28 cellular contexts compared by ENCODE assay signal in the genomic region with DNA sequence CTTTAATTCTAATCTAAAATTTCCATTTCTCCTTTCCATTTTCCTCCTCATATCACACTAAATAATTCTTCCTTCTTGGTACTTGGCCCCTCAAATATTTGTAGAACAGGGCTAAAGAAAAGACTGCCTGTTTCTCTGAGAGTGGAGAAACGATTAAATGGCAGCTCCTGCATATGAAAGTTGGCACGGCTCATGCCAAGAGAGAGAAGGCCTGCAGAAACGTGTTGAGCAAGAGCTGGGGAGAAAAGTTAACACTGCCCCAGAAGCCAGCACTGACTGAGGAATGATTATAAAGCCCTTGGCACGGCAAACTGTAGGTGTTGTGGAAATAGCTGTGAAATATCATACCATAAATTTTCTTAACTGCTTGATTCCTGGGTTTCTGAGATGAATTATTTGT. TPM values are rescaled to one million over a fixed set of nuclear protein-coding genes. Genes with fewer than 3 reads are reported as not detected.
DNase-seq lines count a peak whose midpoint lies in the region; ATAC-seq, FAIRE-seq and TF ChIP-seq lines count a peak whose summit lies in the region.
"Had no signal": no experiment of that assay in that cellular context is flagged by ENCODE, and none has a peak within 500 bp of the region (broad histone marks: within the 10 kb centered on the region; RNA-seq: fewer than 3 reads in every experiment).

No MANE protein-coding gene starts in this region.

- ATAC-seq in thoracic aorta (ENCODE audit: insufficient number of reproducible peaks, low FRiP score, low read depth) (no peak), HG03565 (IDR thresholded peaks at IDR 0.05; ENCODE audit: unreplicated experiment) (no peak)
- ATAC-seq: esophagus mucosa; PC-3; stimulated activated naive B cell treated with anti-CD40 and anti-IgM and Interleukin-4, amounts not matched to agents 10 μg/mL and 1 μg/mL and 100 μg/mL, for 72 hours had no signal

- H3K4me3 ChIP-seq in mammary epithelial cell (replicated peaks in 1 of 3; ENCODE audit: insufficient read depth in 1 of 3, low read depth in 2 of 3, low read length in 3 of 3) (no peak overlapping the region), muscle layer of colon (ENCODE audit: low read depth in 1 of 2, low read length in 2 of 2) (no peak overlapping the region), thoracic aorta (peak overlapping the region; percentile 37), smooth muscle cell (no peak overlapping the region)
- H3K4me3 ChIP-seq: ovary, thyroid gland had no signal

- FAIRE-seq in GM19239 (lab: Jason Lieb, UNC), result no peak
- FAIRE-seq: GM12891, keratinocyte, TTC549 had no signal

- intact Hi-C loops in MCF 10A (cut with micrococcal nuclease) (no loop called here), mammary epithelial cell (cut with micrococcal nuclease) (no loop called here)

- POLR2A ChIA-PET in MCF 10A (lab: Yijun Ruan, JAX), result no interaction called here

- H3K36me3 Mint-ChIP-seq in MCF 10A (ENCODE audit: insufficient read depth, unreplicated experiment), result no peaks in the 10 kb centered on the region
- peaks cover 2% of the 10 kb centered on the region for H3K36me3 Mint-ChIP-seq in chondrocyte (ENCODE audit: low read depth)
- H3K36me3 Mint-ChIP-seq: memory B cell; stimulated activated naive B cell treated with anti-CD40 and anti-IgM and Interleukin-4, amounts not matched to agents 10 μg/mL and 1 μg/mL and 100 μg/mL, for 72 hours had no signal

- TF ChIP-seq CTCF in MCF 10A (IDR thresholded peaks at IDR 0.05; ENCODE audit: unreplicated experiment) (no peak), mammary epithelial cell (conservative IDR thresholded peaks at IDR 0.05 in 1 of 2, IDR thresholded peaks at IDR 0.05 in 1 of 2; ENCODE audit: extremely low read depth in 1 of 2, insufficient read depth in 1 of 2, low read depth in 1 of 2, low read length in 2 of 2) (no peak), chondrocyte (IDR thresholded peaks at IDR 0.05) (no peak), thoracic aorta (IDR thresholded peaks at IDR 0.05) (no peak), smooth muscle cell (IDR thresholded peaks at IDR 0.05; ENCODE audit: borderline replicate concordance, insufficient read depth, poor library complexity, severe bottlenecking) (no peak)

- H2AFZ ChIP-seq in mammary epithelial cell (ENCODE audit: low read depth, low read length) (no peak overlapping the region), smooth muscle cell (ENCODE audit: low read depth) (no peak overlapping the region)

- BruUV-seq in MCF 10A (replicated peaks; lab: Mats Ljungman, UMichigan) (no TSS peak), mammary epithelial cell (replicated peaks; lab: Mats Ljungman, UMichigan) (no TSS peak)

- H3K4me1 ChIP-seq in mammary epithelial cell (ENCODE audit: insufficient read depth, low read length), result peaks cover 12% of the 10 kb centered on the region
- peaks cover 13% of the 10 kb centered on the region for H3K4me1 ChIP-seq in muscle layer of colon (ENCODE audit: insufficient read depth, low read length)
- H3K4me1 ChIP-seq in thoracic aorta (ENCODE audit: control insufficient read depth in 1 of 2, low read depth in 2 of 2), result peaks cover 15 to 42% of the 10 kb centered on the region in 2 donors
- peaks cover 23% of the 10 kb centered on the region for H3K4me1 ChIP-seq in smooth muscle cell (ENCODE audit: low read depth)

- H3K27ac Mint-ChIP-seq in MCF 10A (ENCODE audit: low read depth, unreplicated experiment), result no peak overlapping the region
- H3K27ac Mint-ChIP-seq in chondrocyte (ENCODE audit: unreplicated experiment), result peak overlapping the region; percentile 29
- H3K27ac Mint-ChIP-seq: activated naive CD4-positive, alpha-beta T cell treated with anti-CD3 and anti-CD28 coated beads for 36 hours; memory B cell; naive B cell; stimulated activated naive B cell treated with anti-CD40 and anti-IgM and Interleukin-4, amounts not matched to agents 10 μg/mL and 1 μg/mL and 100 μg/mL, for 72 hours had no signal

- H3K27ac ChIP-seq in mammary epithelial cell (ENCODE audit: insufficient read depth, low read depth, low read length) (no peak overlapping the region), muscle layer of colon (ENCODE audit: low read depth, low read length) (peak overlapping the region; percentile 28), thoracic aorta (peak overlapping the region; percentile 83 to 92), smooth muscle cell (ENCODE audit: low read depth) (no peak overlapping the region)
- H3K27ac ChIP-seq: ovary, thyroid gland had no signal

- in situ Hi-C loops in mammary epithelial cell (cut with MboI; ENCODE audit: low sequenced_read_pairs in 2 of 2), result no loop called here

- peaks cover 18% of the 10 kb centered on the region for H3K27me3 Mint-ChIP-seq in MCF 10A (ENCODE audit: insufficient read depth, unreplicated experiment)
- H3K27me3 Mint-ChIP-seq in chondrocyte (ENCODE audit: low read depth), result no peaks in the 10 kb centered on the region

- H4K20me1 ChIP-seq in mammary epithelial cell (ENCODE audit: insufficient read depth, low read length) (no peaks in the 10 kb centered on the region), smooth muscle cell (ENCODE audit: low read depth) (no peaks in the 10 kb centered on the region)

- peaks cover 6% of the 10 kb centered on the region for H3K4me1 Mint-ChIP-seq in MCF 10A (ENCODE audit: insufficient read depth, unreplicated experiment)
- H3K4me1 Mint-ChIP-seq in chondrocyte (ENCODE audit: low read depth), result peaks cover 51% of the 10 kb centered on the region

- H3K79me2 ChIP-seq in mammary epithelial cell (ENCODE audit: insufficient read depth, low read length) (no peaks in the 10 kb centered on the region), smooth muscle cell (ENCODE audit: low read depth) (no peaks in the 10 kb centered on the region)

- H3K9me3 ChIP-seq in mammary epithelial cell (replicated peaks; ENCODE audit: insufficient read depth, low read length), result no peaks in the 10 kb centered on the region
- no peaks in the 10 kb centered on the region for H3K9me3 ChIP-seq in muscle layer of colon (ENCODE audit: low read length)
- no peaks in the 10 kb centered on the region for H3K9me3 ChIP-seq in thoracic aorta
- H3K9me3 ChIP-seq in smooth muscle cell (replicated peaks; ENCODE audit: low read depth), result no peaks in the 10 kb centered on the region
- H3K9me3 ChIP-seq: ovary, thyroid gland had no signal

- H3K9me3 Mint-ChIP-seq in MCF 10A (ENCODE audit: unreplicated experiment) (no peaks in the 10 kb centered on the region), chondrocyte (ENCODE audit: low read depth) (peaks cover 3% of the 10 kb centered on the region)
- H3K9me3 Mint-ChIP-seq: activated naive CD4-positive, alpha-beta T cell treated with anti-CD3 and anti-CD28 coated beads for 36 hours; memory B cell; stimulated activated naive B cell treated with anti-CD40 and anti-IgM and Interleukin-4, amounts not matched to agents 10 μg/mL and 1 μg/mL and 100 μg/mL, for 72 hours had no signal

- CTCF ChIA-PET in MCF 10A (lab: Yijun Ruan, JAX), result interaction anchor here (0.6 to 1.1 kb wide), 3 partner anchors 95 to 1047 kb away, joined by 3 to 5 read pairs (median 3); no protein-coding TSS in a partner anchor
- CTCF ChIA-PET in mammary epithelial cell (lab: Charles Lee; ENCODE audit: low non-redundant PET), result no interaction called here

- H3K36me3 ChIP-seq in mammary epithelial cell (ENCODE audit: insufficient read depth, low read length) (no peaks in the 10 kb centered on the region), muscle layer of colon (ENCODE audit: insufficient read depth, low read length) (no peaks in the 10 kb centered on the region), thoracic aorta (no peaks in the 10 kb centered on the region), smooth muscle cell (ENCODE audit: low read depth) (no peaks in the 10 kb centered on the region)
- H3K36me3 ChIP-seq: ovary, thyroid gland had no signal

- H3K9ac ChIP-seq in mammary epithelial cell (ENCODE audit: insufficient read depth, low read length) (no peak overlapping the region), muscle layer of colon (ENCODE audit: low read length) (no peak overlapping the region), smooth muscle cell (ENCODE audit: low read depth) (no peak overlapping the region)

- DNase-seq in MCF 10A (ENCODE audit: unreplicated experiment) (peak; percentile 26), mammary epithelial cell (no peak), chondrocyte (ENCODE audit: low spot score) (no peak), thoracic aorta (ENCODE audit: low spot score) (peak; percentile 3), smooth muscle cell (lab: John Stamatoyannopoulos, UW; ENCODE audit: unreplicated experiment) (no peak), GM19239 (ENCODE audit: insufficient read length, low spot score) (no peak)
- DNase-seq: activated CD8-positive, alpha-beta memory T cell treated with anti-CD3 and anti-CD28 coated beads for 24 hours; activated naive CD4-positive, alpha-beta T cell treated with anti-CD3 and anti-CD28 coated beads for 36 hours; activated T-cell treated with anti-CD3 and anti-CD28 coated beads, Interleukin-2, amount 50 U/mL, for 48 hours; DND-41; effector CD4-positive, alpha-beta T cell; naive B cell; NCI-H1105 treated with DMSO at 0.1 percent for 48 hours; NCI-H2081; ovary; PC-3; stimulated activated CD4-positive, alpha-beta T cell treated with anti-CD3 and anti-CD28 coated beads, Interleukin-1b, Interleukin-23, amount 100 ng/mL, for 48 hours; stimulated activated naive B cell treated with anti-CD40 and anti-IgM and Interleukin-4, amounts not matched to agents 10 μg/mL and 1 μg/mL and 100 μg/mL, for 72 hours; T-helper 1 cell; thyroid gland had no signal

- 0% methylated on average over 4 of the region's 4 CpGs for WGBS in mammary epithelial cell (ENCODE audit: low coverage, missing lambda C conversion rate)
- WGBS in smooth muscle cell (ENCODE audit: low lambda C conversion rate), result 73% methylated on average over 4 of the region's 4 CpGs

- dilution Hi-C loops in mammary epithelial cell (cut with HindIII; ENCODE audit: low sequenced_read_pairs), result no loop called here

- no peak overlapping the region for H3K4me3 Mint-ChIP-seq in MCF 10A (ENCODE audit: unreplicated experiment)
- H3K4me3 Mint-ChIP-seq in chondrocyte (ENCODE audit: unreplicated experiment), result no peak overlapping the region
- H3K4me3 Mint-ChIP-seq: activated naive CD4-positive, alpha-beta T cell treated with anti-CD3 and anti-CD28 coated beads for 36 hours; memory B cell; naive B cell; stimulated activated naive B cell treated with anti-CD40 and anti-IgM and Interleukin-4, amounts not matched to agents 10 μg/mL and 1 μg/mL and 100 μg/mL, for 72 hours had no signal

- H3F3A ChIP-seq in smooth muscle cell (ENCODE audit: low read depth), result peaks cover 4% of the 10 kb centered on the region

- H3K4me2 ChIP-seq in mammary epithelial cell (ENCODE audit: insufficient read depth, low read depth, low read length) (no peak overlapping the region), smooth muscle cell (no peak overlapping the region)

- H3K27me3 ChIP-seq in mammary epithelial cell (ENCODE audit: insufficient read depth, low read length) (peaks cover 16% of the 10 kb centered on the region), muscle layer of colon (ENCODE audit: control insufficient read depth in 1 of 2, insufficient read depth in 2 of 2, low read length in 2 of 2) (no peaks in the 10 kb centered on the region), thoracic aorta (replicated peaks; ENCODE audit: insufficient read depth) (no peaks in the 10 kb centered on the region), smooth muscle cell (ENCODE audit: low read depth) (peaks cover 6% of the 10 kb centered on the region)
- H3K27me3 ChIP-seq: ovary, thyroid gland had no signal

RNA-seq across cellular contexts. Expression of a gene that starts 4.4 kb away (rescaled TPM):
- total RNA-seq in MCF 10A (2022), result 0.09 and 0.20 TPM in 2 replicates
- total RNA-seq in mammary epithelial cell, result under 1 TPM; 0.09 to 0.17 TPM
- not detected for polyA plus RNA-seq in mammary epithelial cell
- not detected for polyA minus RNA-seq in mammary epithelial cell
- total RNA-seq in chondrocyte, result 13.8 to 31.6 TPM (median 15.0 TPM) in 3 replicates
- total RNA-seq in thoracic aorta, result 100 to 1,000 TPM; 140 to 203 TPM
- 11.2 and 12.4 TPM in 2 replicates for total RNA-seq in smooth muscle cell
- polyA plus RNA-seq in smooth muscle cell, result 30.6 and 33.5 TPM in 2 replicates
- total RNA-seq: activated naive CD4-positive, alpha-beta T cell treated with anti-CD3 and anti-CD28 coated beads for 36 hours; glomerular endothelial cell had no signal

Comparison
In these comparisons a context has a peak if more than half of its experiments do, and no peak if none do; other contexts are left out.
1. DNase-seq: peak in MCF 10A (single experiment) and thoracic aorta (single experiment); none in mammary epithelial cell (single experiment), chondrocyte (single experiment), smooth muscle cell (single experiment) and GM19239 (single experiment).
2. H3K27ac ChIP-seq: peak in muscle layer of colon (single experiment) and thoracic aorta (2 of 2); none in mammary epithelial cell (single experiment) and smooth muscle cell (single experiment).
3. RNA of a gene that starts 4.4 kb away (total RNA-seq): 140 to 203 TPM in thoracic aorta, 13.8 to 31.6 TPM in chondrocyte and 11.2 to 12.4 TPM in smooth muscle cell; 0.09 to 0.17 TPM in mammary epithelial cell and 0.09 to 0.20 TPM in MCF 10A; every median in the first group is over 10 times any median in the second.